ENCODE assay signal across 8 cellular contexts in genomic region chr5:140401362-140402257, GRCh38. TPM values are rescaled to one million over a fixed set of nuclear protein-coding genes. Genes with fewer than 3 reads are reported as not detected.
DNase-seq lines count a peak whose midpoint lies in the region; ATAC-seq and TF ChIP-seq lines count a peak whose summit lies in the region.

Gene ANKHD1, plus strand, starts transcription at chr5:140401833. Its CDS starts 135 bp downstream, at chr5:140401968.

- no peaks in the 10 kb centered on the region for H3K27me3 ChIP-seq in parathyroid adenoma (ENCODE audit: control insufficient read depth, insufficient read depth, low read length)
- no peaks in the 10 kb centered on the region for H3K27me3 ChIP-seq in tibial nerve

- peak within 1 kb of the TSS; percentile 73 for H3K4me3 ChIP-seq in GM12864 (ENCODE audit: low read depth, low read length)
- H3K4me3 ChIP-seq in parathyroid adenoma (ENCODE audit: low read depth, low read length), result peak within 1 kb of the TSS; percentile 89
- peak within 1 kb of the TSS; percentile 88 to 96 (median 92) for H3K4me3 ChIP-seq in tibial nerve

- peak; percentile 84 for ATAC-seq in HG02759 (IDR thresholded peaks at IDR 0.05; ENCODE audit: unreplicated experiment)
- ATAC-seq in activated naive CD8-positive, alpha-beta T cell treated with anti-CD3 and anti-CD28 coated beads, Interleukin-2, amount 50 U/mL, for 24 hours, result peak; percentile 89
- peak; percentile 92 for ATAC-seq in Right ventricle myocardium superior (ENCODE audit: poor library complexity)

- peak within 1 kb of the TSS; percentile 71 for H3K9ac ChIP-seq in parathyroid adenoma

- no peak for TF ChIP-seq CTCF in GM12864 (IDR thresholded peaks at IDR 0.05; ENCODE audit: low read depth, low read length, missing control alignments)
- TF ChIP-seq CTCF in parathyroid adenoma (IDR thresholded peaks at IDR 0.05), result no peak
- peak in 1 of 5 experiments; percentile 69 for TF ChIP-seq CTCF in tibial nerve (IDR thresholded peaks at IDR 0.05)

- peak within 1 kb of the TSS; percentile 93 for H3K4me2 ChIP-seq in parathyroid adenoma (ENCODE audit: low read length)

- intact Hi-C loops in Right ventricle myocardium superior (cut with DNase I), result no loop called here

- H3K4me3 Mint-ChIP-seq in activated naive CD8-positive, alpha-beta T cell treated with anti-CD3 and anti-CD28 coated beads, Interleukin-2, amount 50 U/mL, for 24 hours, result no peak within 1 kb of the TSS

- DNase-seq in GM12864 (ENCODE audit: low read depth), result peak; percentile 100
- peak; percentile 97 to 99 (median 98) for DNase-seq in NCI-H1417 (lab: John Stamatoyannopoulos, UW)
- DNase-seq in SW 1271 (lab: John Stamatoyannopoulos, UW), result peak; percentile 100
- peak; percentile 95 for DNase-seq in activated naive CD8-positive, alpha-beta T cell treated with anti-CD3 and anti-CD28 coated beads, Interleukin-2, amount 50 U/mL, for 24 hours
- DNase-seq in Right ventricle myocardium superior, result peak; percentile 99
- peak; percentile 96 to 99 for DNase-seq in tibial nerve (ENCODE audit: low spot score in 2 of 2)

- H3K36me3 ChIP-seq in parathyroid adenoma (ENCODE audit: control insufficient read depth, insufficient read depth, low read length) (no peaks in the 10 kb centered on the region), tibial nerve (peaks cover 0 to 3% (median 0%) of the 10 kb centered on the region in 3 donors)

- peaks cover 37% of the 10 kb centered on the region for H3K79me2 ChIP-seq in parathyroid adenoma

- no peaks in the 10 kb centered on the region for H3K9me3 Mint-ChIP-seq in activated naive CD8-positive, alpha-beta T cell treated with anti-CD3 and anti-CD28 coated beads, Interleukin-2, amount 50 U/mL, for 24 hours

- TF ChIP-seq EP300 in tibial nerve (IDR thresholded peaks at IDR 0.05), result peak; percentile 68 to 95

- H3K4me1 ChIP-seq in parathyroid adenoma (no peaks in the 10 kb centered on the region), tibial nerve (peaks cover 4 to 47% (median 20%) of the 10 kb centered on the region in 4 donors)

- H3K27ac Mint-ChIP-seq in activated naive CD8-positive, alpha-beta T cell treated with anti-CD3 and anti-CD28 coated beads, Interleukin-2, amount 50 U/mL, for 24 hours, result no peak within 1 kb of the TSS

- WGBS in tibial nerve, 2 donors, result 0 to 1% methylated on average over 46 to 54 of the region's 83 CpGs

- H3K4me1 Mint-ChIP-seq in activated naive CD8-positive, alpha-beta T cell treated with anti-CD3 and anti-CD28 coated beads, Interleukin-2, amount 50 U/mL, for 24 hours, result peaks cover 40% of the 10 kb centered on the region

- TF ChIP-seq POLR2A in tibial nerve (IDR thresholded peaks at IDR 0.05), result peak; percentile 88 to 98

- no peaks in the 10 kb centered on the region for H3K27me3 Mint-ChIP-seq in activated naive CD8-positive, alpha-beta T cell treated with anti-CD3 and anti-CD28 coated beads, Interleukin-2, amount 50 U/mL, for 24 hours

- H2AFZ ChIP-seq in parathyroid adenoma, result peak within 1 kb of the TSS; percentile 88

- H3K9me3 ChIP-seq in parathyroid adenoma (ENCODE audit: control insufficient read depth, low read length) (no peaks in the 10 kb centered on the region), tibial nerve (no peaks in the 10 kb centered on the region)

- H3K36me3 Mint-ChIP-seq in activated naive CD8-positive, alpha-beta T cell treated with anti-CD3 and anti-CD28 coated beads, Interleukin-2, amount 50 U/mL, for 24 hours (ENCODE audit: low read depth), result peaks cover 16% of the 10 kb centered on the region

- peak within 1 kb of the TSS; percentile 87 for H3K27ac ChIP-seq in parathyroid adenoma
- H3K27ac ChIP-seq in tibial nerve, result peak within 1 kb of the TSS; percentile 87 to 98 (median 98)

RNA-seq across cellular contexts. Expression of gene ANKHD1, which starts in this region (rescaled TPM):
- 55.8 TPM for total RNA-seq in Right ventricle myocardium superior
- 100 to 1,000 TPM; 119 to 212 (median 162) TPM for total RNA-seq in tibial nerve

Comparison
In these comparisons a context has a peak if more than half of its experiments do, and no peak if none do; other contexts are left out.
1. Peak in every context shown above with its lines: DNase-seq, ATAC-seq, H3K4me3 ChIP-seq and H3K27ac ChIP-seq.